ENCODE assay signal across 2 cellular contexts in genomic region chr16:13780406-13780805, GRCh38.
TF ChIP-seq lines count a peak whose summit lies in the region.

No MANE protein-coding gene starts in this region.

TF ChIP-seq in WTC11, 78 proteins besides CTCF, POLR2A, EP300 and RAD21 (continued from another document):
- no peak for TF ChIP-seq E2F1 (CRISPR knock-in tag; IDR thresholded peaks at IDR 0.05)
- no peak for TF ChIP-seq ZNF219 (CRISPR knock-in tag; IDR thresholded peaks at IDR 0.05; ENCODE audit: borderline replicate concordance)
- TF ChIP-seq MLX (CRISPR knock-in tag; IDR thresholded peaks at IDR 0.05): no peak

TF ChIP-seq in HepG2, 621 proteins besides CTCF, POLR2A, EP300 and RAD21 (continued from another document):
- no peak for TF ChIP-seq ZNF280B (CRISPR knock-in tag; IDR thresholded peaks at IDR 0.05; ENCODE audit: borderline replicate concordance)
- TF ChIP-seq KDM2A (CRISPR knock-in tag; IDR thresholded peaks at IDR 0.05; ENCODE audit: borderline replicate concordance, low read depth): no peak
- TF ChIP-seq JUNB (CRISPR knock-in tag; IDR thresholded peaks at IDR 0.05; ENCODE audit: borderline replicate concordance): no peak
- no peak for TF ChIP-seq ARID3A (IDR thresholded peaks at IDR 0.05; ENCODE audit: low read depth, low read length)
- no peak for TF ChIP-seq ZNF646 (CRISPR knock-in tag; IDR thresholded peaks at IDR 0.05)
- TF ChIP-seq ZBTB1 (CRISPR knock-in tag; IDR thresholded peaks at IDR 0.05; ENCODE audit: borderline replicate concordance): no peak
- TF ChIP-seq YEATS2 (CRISPR knock-in tag; IDR thresholded peaks at IDR 0.05; ENCODE audit: borderline replicate concordance): no peak
- TF ChIP-seq HMGXB4 (CRISPR knock-in tag; IDR thresholded peaks at IDR 0.05; ENCODE audit: borderline replicate concordance in 1 of 2, low read depth in 1 of 2): no peak
